11 cellular contexts compared by ENCODE assay signal in the genomic region with DNA sequence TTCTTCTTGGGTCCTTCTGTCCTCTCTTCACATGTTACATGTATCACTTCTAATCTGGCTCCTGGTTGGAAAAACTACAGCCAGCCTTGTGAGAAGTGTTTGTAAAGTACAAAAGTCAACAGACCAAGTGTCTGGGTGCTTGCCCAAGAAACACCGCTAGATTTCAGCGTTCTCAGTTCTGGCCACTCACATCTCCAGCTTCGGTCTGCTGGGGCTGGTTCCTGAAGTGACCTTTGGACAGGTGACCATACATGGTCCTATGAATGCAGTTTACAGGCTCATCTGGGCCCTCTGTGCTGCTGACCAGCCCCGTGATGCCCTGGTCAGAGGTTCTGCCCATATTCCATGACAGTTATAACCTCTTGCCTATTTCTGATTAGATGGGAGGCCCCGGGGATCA. TPM values are rescaled to one million over a fixed set of nuclear protein-coding genes. Genes with fewer than 3 reads are reported as not detected.
DNase-seq lines count a peak whose midpoint lies in the region; ATAC-seq and TF ChIP-seq lines count a peak whose summit lies in the region.
"Had no signal": no experiment of that assay in that cellular context is flagged by ENCODE, and none has a peak within 500 bp of the region (broad histone marks: within the 10 kb centered on the region; RNA-seq: fewer than 3 reads in every experiment).

No MANE protein-coding gene starts in this region.

- H3K4me1 Mint-ChIP-seq in CD4-positive, CD25-positive, alpha-beta regulatory T cell, result peaks cover 0 to 99% (median 74%) of the 10 kb centered on the region in 4 donors
- H3K4me1 Mint-ChIP-seq in dendritic cell treated with granulocyte-macrophage colony-stimulating factor and Interleukin-4, amounts not matched to agents 40 ng/mL and 50 ng/mL, for 4 days (ENCODE audit: low read depth), result peaks cover 94% of the 10 kb centered on the region

- no peaks in the 10 kb centered on the region for H3K9me3 Mint-ChIP-seq in CD4-positive, CD25-positive, alpha-beta regulatory T cell
- H3K9me3 Mint-ChIP-seq in dendritic cell treated with granulocyte-macrophage colony-stimulating factor and Interleukin-4, amounts not matched to agents 40 ng/mL and 50 ng/mL, for 4 days, result no peaks in the 10 kb centered on the region

- peaks cover 47% of the 10 kb centered on the region for H3K36me3 Mint-ChIP-seq in CD4-positive, CD25-positive, alpha-beta regulatory T cell
- H3K36me3 Mint-ChIP-seq in dendritic cell treated with granulocyte-macrophage colony-stimulating factor and Interleukin-4, amounts not matched to agents 40 ng/mL and 50 ng/mL, for 4 days (ENCODE audit: low read depth), result peaks cover 58% of the 10 kb centered on the region

- TF ChIP-seq CTCF in Loucy (conservative IDR thresholded peaks at IDR 0.05; ENCODE audit: low read length) (no peak), neutrophil (IDR thresholded peaks at IDR 0.05) (no peak)

- DNase-seq in CD4-positive, CD25-positive, alpha-beta regulatory T cell, result no peak
- no peak for DNase-seq in NCI-H524 treated with DMSO at 0.1 percent for 48 hours (lab: John Stamatoyannopoulos, UW)
- DNase-seq in NOMO-1 (lab: John Stamatoyannopoulos, UW; ENCODE audit: unreplicated experiment in 2 of 2), result no peak
- DNase-seq in mesenteric fat pad (ENCODE audit: low spot score), result no peak
- DNase-seq: activated CD8-positive, alpha-beta memory T cell treated with anti-CD3 and anti-CD28 coated beads, Interleukin-2, amount 50 U/mL, for 4 hours; left cardiac atrium had no signal

- ATAC-seq in CD4-positive, CD25-positive, alpha-beta regulatory T cell (ENCODE audit: low read depth in 2 of 2), result no peak
- no peak for ATAC-seq in GM19324 (IDR thresholded peaks at IDR 0.05; ENCODE audit: low FRiP score, unreplicated experiment)
- ATAC-seq: left cardiac atrium had no signal

- no peaks in the 10 kb centered on the region for H3K27me3 Mint-ChIP-seq in CD4-positive, CD25-positive, alpha-beta regulatory T cell
- peaks cover 1% of the 10 kb centered on the region for H3K27me3 Mint-ChIP-seq in dendritic cell treated with granulocyte-macrophage colony-stimulating factor and Interleukin-4, amounts not matched to agents 40 ng/mL and 50 ng/mL, for 4 days

- H3K27ac ChIP-seq in CD4-positive, CD25-positive, alpha-beta regulatory T cell (ENCODE audit: insufficient read depth, low read length, poor library complexity, severe bottlenecking), result no peak overlapping the region
- peak overlapping the region; percentile 89 for H3K27ac ChIP-seq in neutrophil

- peak overlapping the region; percentile 37 for H3K9ac ChIP-seq in Loucy (ENCODE audit: low read depth, low read length, poor library complexity, severe bottlenecking)

- H3F3A ChIP-seq in Loucy (ENCODE audit: low read depth), result no peaks in the 10 kb centered on the region

- peaks cover 50% of the 10 kb centered on the region for H4K20me1 ChIP-seq in Loucy (ENCODE audit: insufficient read depth, low read length, poor library complexity, severe bottlenecking)

- no peaks in the 10 kb centered on the region for H3K27me3 ChIP-seq in CD4-positive, CD25-positive, alpha-beta regulatory T cell (ENCODE audit: control insufficient read depth, insufficient read depth, low read length)
- H3K27me3 ChIP-seq in Loucy (ENCODE audit: insufficient read depth, low read length, poor library complexity, severe bottlenecking) (no peaks in the 10 kb centered on the region), neutrophil (no peaks in the 10 kb centered on the region)
- H3K27me3 ChIP-seq: tibial nerve had no signal

- peak overlapping the region in 1 of 4 donors; percentile 73 for H3K4me3 Mint-ChIP-seq in CD4-positive, CD25-positive, alpha-beta regulatory T cell
- H3K4me3 Mint-ChIP-seq in dendritic cell treated with granulocyte-macrophage colony-stimulating factor and Interleukin-4, amounts not matched to agents 40 ng/mL and 50 ng/mL, for 4 days, result no peak overlapping the region

- H3K4me1 ChIP-seq in CD4-positive, CD25-positive, alpha-beta regulatory T cell (ENCODE audit: control insufficient read depth, insufficient read depth, low read length, poor library complexity, severe bottlenecking), result peaks cover 91% of the 10 kb centered on the region
- peaks cover 38% of the 10 kb centered on the region for H3K4me1 ChIP-seq in Loucy (ENCODE audit: insufficient read depth, low read length, poor library complexity, severe bottlenecking)
- peaks cover 75 to 87% of the 10 kb centered on the region in 2 experiments for H3K4me1 ChIP-seq in neutrophil (ENCODE audit: control insufficient read depth in 1 of 2, insufficient read depth in 1 of 2, low read depth in 1 of 2, low read length in 1 of 2)

- H3K36me3 ChIP-seq in CD4-positive, CD25-positive, alpha-beta regulatory T cell (ENCODE audit: control insufficient read depth, insufficient read depth, low read length), result peaks cover 47% of the 10 kb centered on the region
- H3K36me3 ChIP-seq in Loucy (ENCODE audit: insufficient read depth, low read length), result peaks cover 98% of the 10 kb centered on the region; the same call in 1 of the 2 replicates
- H3K36me3 ChIP-seq in neutrophil, result no peaks in the 10 kb centered on the region

- H3K79me2 ChIP-seq in Loucy (ENCODE audit: insufficient read depth, low read length), result peaks cover 97% of the 10 kb centered on the region; the same call in 1 of the 2 replicates

- no peak overlapping the region for H2AFZ ChIP-seq in Loucy (ENCODE audit: low read length)

- no peak overlapping the region for H3K4me2 ChIP-seq in Loucy (ENCODE audit: low read depth, low read length, poor library complexity, severe bottlenecking)

- H3K4me3 ChIP-seq in CD4-positive, CD25-positive, alpha-beta regulatory T cell (ENCODE audit: low read depth, low read length), result no peak overlapping the region
- H3K4me3 ChIP-seq in Loucy (ENCODE audit: low read length, poor library complexity, severe bottlenecking), result no peak overlapping the region
- no peak overlapping the region for H3K4me3 ChIP-seq in neutrophil (ENCODE audit: low read depth in 1 of 2, low read length in 1 of 2)
- H3K4me3 ChIP-seq: tibial nerve had no signal

- no peaks in the 10 kb centered on the region for H3K9me2 ChIP-seq in Loucy (replicated peaks; ENCODE audit: low read depth, low read length)

- no peaks in the 10 kb centered on the region for H3K9me3 ChIP-seq in CD4-positive, CD25-positive, alpha-beta regulatory T cell (ENCODE audit: control insufficient read depth in 2 of 2, low read length in 2 of 2)
- H3K9me3 ChIP-seq in Loucy (ENCODE audit: insufficient read depth, low read depth, low read length) (no peaks in the 10 kb centered on the region), neutrophil (no peaks in the 10 kb centered on the region)
- H3K9me3 ChIP-seq: tibial nerve had no signal

- peak overlapping the region; percentile 89 to 97 (median 94) for H3K27ac Mint-ChIP-seq in CD4-positive, CD25-positive, alpha-beta regulatory T cell
- H3K27ac Mint-ChIP-seq in dendritic cell treated with granulocyte-macrophage colony-stimulating factor and Interleukin-4, amounts not matched to agents 40 ng/mL and 50 ng/mL, for 4 days, result peak overlapping the region; percentile 75

- intact Hi-C loops in dendritic cell treated with granulocyte-macrophage colony-stimulating factor and Interleukin-4, amounts not matched to agents 40 ng/mL and 50 ng/mL, for 4 days (cut with micrococcal nuclease), result no loop called here

RNA-seq across cellular contexts. Expression of a gene that starts 19.5 kb away (rescaled TPM):
- 60.2 TPM for total RNA-seq in CD4-positive, CD25-positive, alpha-beta regulatory T cell
- polyA plus RNA-seq in CD4-positive, CD25-positive, alpha-beta regulatory T cell, result 10 to 100 TPM; 22.0 to 25.5 (median 23.6) TPM
- 16.3 TPM for total RNA-seq in mesenteric fat pad
